1 cellular context compared by ENCODE assay signal in the genomic region with DNA sequence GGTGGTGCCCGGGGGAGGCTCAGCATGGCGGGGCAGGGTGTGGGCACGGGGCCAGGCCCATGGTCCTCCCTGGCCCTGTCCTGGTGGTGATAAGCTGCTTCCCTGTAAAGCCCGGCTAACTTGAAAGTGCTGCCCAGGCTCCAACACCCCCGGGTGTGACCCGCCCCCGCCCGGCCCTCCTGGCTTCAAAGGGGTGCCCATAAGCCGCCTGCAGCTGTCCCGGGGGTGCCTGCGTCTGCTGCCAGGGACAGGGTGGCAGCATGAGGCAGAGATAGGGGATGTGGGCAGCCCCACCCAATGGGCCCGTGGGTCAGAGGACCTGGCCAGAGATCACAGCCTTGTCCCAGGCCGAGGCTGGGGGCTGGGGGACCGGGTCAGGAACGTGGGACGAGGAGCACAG.
TF ChIP-seq lines count a peak whose summit lies in the region.

No MANE protein-coding gene starts in this region.

TF ChIP-seq in H1, 55 proteins besides CTCF, POLR2A, EP300 and RAD21:
- TF ChIP-seq GABPA (IDR thresholded peaks at IDR 0.05; ENCODE audit: borderline replicate concordance, insufficient read depth, low read length) (no peak), CTBP2 (IDR thresholded peaks at IDR 0.05; ENCODE audit: borderline replicate concordance, insufficient read depth, insufficient read length, low read length) (no peak), CEBPB (IDR thresholded peaks at IDR 0.05; ENCODE audit: low read depth, low read length) (no peak), CBX8 (IDR thresholded peaks at IDR 0.05; ENCODE audit: borderline replicate concordance, low read depth, low read length) (no peak), SRF (IDR thresholded peaks at IDR 0.05; ENCODE audit: low read depth, low read length) (no peak), FOSL1 (IDR thresholded peaks at IDR 0.05; ENCODE audit: insufficient read depth, low read depth, low read length) (no peak), SIRT6 (IDR thresholded peaks at IDR 0.05; ENCODE audit: low read length) (no peak), POLR2AphosphoS5 (IDR thresholded peaks at IDR 0.05; ENCODE audit: low read depth, low read length) (no peak), NANOG (IDR thresholded peaks at IDR 0.05; ENCODE audit: insufficient read depth, low read depth, low read length, poor library complexity, severe bottlenecking) (no peak)
TF ChIP-seq in H1: peak in this region for 0.
